Comparison of ENCODE assay signal across 39 cellular contexts in genomic region chr13:21879263-21879914, GRCh38.
"Had no signal": no experiment of that assay in that cellular context is flagged by ENCODE, and none has a peak within 500 bp of the region (broad histone marks: within the 10 kb centered on the region; RNA-seq: fewer than 3 reads in every experiment).

No MANE protein-coding gene starts in this region.

- H3K36me3 Mint-ChIP-seq: activated naive CD4-positive, alpha-beta T cell treated with anti-CD3 and anti-CD28 coated beads, Interleukin-2, amount 50 U/mL, for 24 hours; activated naive CD8-positive, alpha-beta T cell treated with anti-CD3 and anti-CD28 coated beads, Interleukin-2, amount 10 ng/mL, durations not matched to agents 7 days and 5 days had no signal

- H3K36me3 ChIP-seq: adrenal gland, breast epithelium, MG63, Peyer's patch had no signal

- H3K4me1 ChIP-seq: adrenal gland, body of pancreas, breast epithelium, Peyer's patch had no signal

- H3K27me3 Mint-ChIP-seq: activated B cell treated with CpG ODN at 0.5 μM for 24 hours had no signal

- H3K27ac Mint-ChIP-seq: activated B cell treated with CpG ODN at 0.5 μM for 24 hours; activated CD8-positive, alpha-beta T cell treated with anti-CD3 and anti-CD28 coated beads for 36 hours; activated naive CD4-positive, alpha-beta T cell treated with anti-CD3 and anti-CD28 coated beads, Interleukin-2, amount 50 U/mL, for 24 hours; activated naive CD8-positive, alpha-beta T cell treated with anti-CD3 and anti-CD28 coated beads, Interleukin-2, amount 10 ng/mL, durations not matched to agents 7 days and 5 days; activated T-cell treated with anti-CD3 and anti-CD28 coated beads, Interleukin-2, amount 50 U/mL, for 72 hours; activated T-helper 17 cell treated with anti-CD3 and anti-CD28 coated beads, Interleukin-2, amount 50 U/mL, for 72 hours had no signal

- H3K4me3 ChIP-seq: adrenal gland, body of pancreas, MG63, Peyer's patch had no signal

- H3K9me3 Mint-ChIP-seq: activated B cell treated with CpG ODN at 0.5 μM for 24 hours; activated CD8-positive, alpha-beta T cell treated with anti-CD3 and anti-CD28 coated beads for 36 hours; activated naive CD4-positive, alpha-beta T cell treated with anti-CD3 and anti-CD28 coated beads, Interleukin-2, amount 50 U/mL, for 24 hours; activated T-helper 17 cell treated with anti-CD3 and anti-CD28 coated beads, Interleukin-2, amount 50 U/mL, for 72 hours had no signal

- H3K27me3 ChIP-seq: adrenal gland, body of pancreas, breast epithelium, MG63, Peyer's patch had no signal

- ATAC-seq: activated CD8-positive, alpha-beta T cell treated with anti-CD3 and anti-CD28 coated beads for 36 hours; activated T-cell treated with anti-CD3 and anti-CD28 coated beads, Interleukin-2, amount 50 U/mL, for 72 hours; activated T-helper 17 cell treated with anti-CD3 and anti-CD28 coated beads, Interleukin-2, amount 50 U/mL, for 72 hours; body of pancreas; PC-3 had no signal

- DNase-seq: activated B cell treated with CpG ODN at 0.5 μM for 24 hours; activated CD4-positive, alpha-beta T cell treated with anti-CD3 and anti-CD28 coated beads for 48 hours; activated CD4-positive, alpha-beta T cell treated with anti-CD3 and anti-CD28 coated beads, Interleukin-2, amount 50 U/mL, for 4 hours; activated CD4-positive, CD25-positive, alpha-beta regulatory T cell treated with anti-CD3 and anti-CD28 coated beads, Interleukin-2, amount 50 U/mL, for 72 hours; activated CD8-positive, alpha-beta T cell treated with anti-CD3 and anti-CD28 coated beads for 36 hours; activated gamma-delta T cell; activated naive CD4-positive, alpha-beta T cell treated with Interleukin-2 at 50 U/mL for 16 hours; activated naive CD8-positive, alpha-beta T cell treated with anti-CD3 and anti-CD28 coated beads, Interleukin-2, amount 10 ng/mL, durations not matched to agents 7 days and 5 days; activated T-cell treated with anti-CD3 and anti-CD28 coated beads, Interleukin-2, amount 50 U/mL, for 1 hour; activated T-cell treated with anti-CD3 and anti-CD28 coated beads, Interleukin-2, amount 50 U/mL, for 72 hours; adrenal gland; body of pancreas; caudate nucleus; cerebellar nuclear complex; Kasumi-1; MG63; NCI-H1092 treated with DMSO at 0.1 percent for 48 hours; NCI-H1417; NCI-H146; NCI-H187; NCI-H2029 treated with DMSO at 0.1 percent for 48 hours; NCI-H2107; NCI-H2171; NCI-H510A; NCI-H526; NCI-H748 treated with DMSO at 0.1 percent for 48 hours; NK-92 treated with Interleukin-12 subunit alpha and Interleukin-12 subunit beta, amount 100 ng/mL, for 24 hours; PC-3; Peyer's patch; RPMI8226; SHP77 treated with DMSO at 0.1 percent for 48 hours; SW 1271; T-helper 1 cell; T-helper 2 cell; T-helper 9 cell had no signal

- H3K27ac ChIP-seq: adrenal gland, body of pancreas, breast epithelium, Peyer's patch, VCaP had no signal

- H3K4me3 Mint-ChIP-seq: activated B cell treated with CpG ODN at 0.5 μM for 24 hours; activated CD8-positive, alpha-beta T cell treated with anti-CD3 and anti-CD28 coated beads for 36 hours; activated naive CD4-positive, alpha-beta T cell treated with anti-CD3 and anti-CD28 coated beads, Interleukin-2, amount 50 U/mL, for 24 hours; activated naive CD8-positive, alpha-beta T cell treated with anti-CD3 and anti-CD28 coated beads, Interleukin-2, amount 10 ng/mL, durations not matched to agents 7 days and 5 days; activated T-cell treated with anti-CD3 and anti-CD28 coated beads, Interleukin-2, amount 50 U/mL, for 72 hours; activated T-helper 17 cell treated with anti-CD3 and anti-CD28 coated beads, Interleukin-2, amount 50 U/mL, for 72 hours had no signal

- H3K9me3 ChIP-seq: adrenal gland, body of pancreas, breast epithelium, MG63, Peyer's patch had no signal

- H3K4me1 Mint-ChIP-seq: activated B cell treated with CpG ODN at 0.5 μM for 24 hours; activated naive CD4-positive, alpha-beta T cell treated with anti-CD3 and anti-CD28 coated beads, Interleukin-2, amount 50 U/mL, for 24 hours; activated naive CD8-positive, alpha-beta T cell treated with anti-CD3 and anti-CD28 coated beads, Interleukin-2, amount 10 ng/mL, durations not matched to agents 7 days and 5 days; activated T-helper 17 cell treated with anti-CD3 and anti-CD28 coated beads, Interleukin-2, amount 50 U/mL, for 72 hours had no signal
